21 cellular contexts compared by ENCODE assay signal in genomic region chr16:86344586-86344871, GRCh38.
DNase-seq lines count a peak whose midpoint lies in the region; ATAC-seq and TF ChIP-seq lines count a peak whose summit lies in the region.
"Had no signal": no experiment of that assay in that cellular context is flagged by ENCODE, and none has a peak within 500 bp of the region (broad histone marks: within the 10 kb centered on the region; RNA-seq: fewer than 3 reads in every experiment).

No MANE protein-coding gene starts in this region.

- TF ChIP-seq CTCF in left lung (IDR thresholded peaks at IDR 0.05) (no peak), A673 (conservative IDR thresholded peaks at IDR 0.05; ENCODE audit: low read depth, low read length) (no peak)

- intact Hi-C loops in left lung (cut with DNase I) (loop anchor here in 1 of 2 donors (5.0 kb wide), 1 partner anchor 173 kb away; no protein-coding TSS in a partner anchor), A673 (cut with micrococcal nuclease; ENCODE audit: unreplicated experiment) (no loop called here)

- H3K4me1 ChIP-seq in left lung (peaks cover 3 to 13% of the 10 kb centered on the region in 2 donors), rectal smooth muscle tissue (ENCODE audit: control insufficient read depth, insufficient read depth, low read length) (peaks cover 20% of the 10 kb centered on the region), A673 (ENCODE audit: insufficient read depth, low read length, poor library complexity, severe bottlenecking) (no peaks in the 10 kb centered on the region)
- H3K4me1 ChIP-seq: pancreas had no signal

- H3K4me3 ChIP-seq in left lung: no peak overlapping the region
- H3K4me3 ChIP-seq in rectal smooth muscle tissue (ENCODE audit: low read length): no peak overlapping the region
- no peak overlapping the region for H3K4me3 ChIP-seq in A673 (ENCODE audit: low read depth, low read length, poor library complexity, severe bottlenecking)
- H3K4me3 ChIP-seq: MG63, pancreas, thyroid gland had no signal

- H3K36me3 ChIP-seq in left lung (no peaks in the 10 kb centered on the region), rectal smooth muscle tissue (ENCODE audit: control insufficient read depth, insufficient read depth, low read length) (no peaks in the 10 kb centered on the region), A673 (ENCODE audit: insufficient read depth, low read length, poor library complexity, severe bottlenecking) (no peaks in the 10 kb centered on the region)
- H3K36me3 ChIP-seq: MG63, pancreas, thyroid gland had no signal

- DNase-seq in left lung (peak in 1 of 2 donors; percentile 17), A673 (ENCODE audit: low spot score) (no peak)
- DNase-seq in stimulated activated naive CD4-positive, alpha-beta T cell (lab: John Stamatoyannopoulos, UW): no peak
- no peak for DNase-seq in stimulated activated naive CD8-positive, alpha-beta T cell treated with anti-CD3 and anti-CD28 coated beads, Interleukin-15, Interleukin-2, amounts not matched to agents 100 U/mL and 50 U/mL, for 24 hours
- DNase-seq: activated CD4-positive, alpha-beta T cell treated with anti-CD3 and anti-CD28 coated beads, Interleukin-2, amount 50 U/mL, for 48 hours; activated naive CD8-positive, alpha-beta T cell treated with anti-CD3 and anti-CD28 coated beads, Interleukin-2, amount 50 U/mL, for 24 hours; activated T-cell treated with anti-CD3 and anti-CD28 coated beads, Interleukin-2, amount 50 U/mL, for 72 hours; GDM1; kidney glomerular epithelial cell; MG63; NCI-H2029; NCI-H524; pancreas; Right ventricle myocardium superior; small intestine; thyroid gland had no signal

- H3K27ac ChIP-seq in cingulate gyrus (ENCODE audit: low read depth, low read length) (peak overlapping the region; percentile 54), left lung (peak overlapping the region; percentile 34 to 68), rectal smooth muscle tissue (ENCODE audit: low read depth, low read length) (peak overlapping the region; percentile 92), A673 (ENCODE audit: low read depth, low read length, poor library complexity, severe bottlenecking) (no peak overlapping the region)
- H3K27ac ChIP-seq: KMS-11, pancreas had no signal

- peaks cover 0 to 80% of the 10 kb centered on the region in 2 donors for H3K27me3 ChIP-seq in left lung
- H3K27me3 ChIP-seq in rectal smooth muscle tissue (ENCODE audit: control insufficient read depth, insufficient read depth, low read length): no peaks in the 10 kb centered on the region
- H3K27me3 ChIP-seq in A673 (replicated peaks; ENCODE audit: insufficient read depth, low read depth, low read length, poor library complexity): peaks cover 73% of the 10 kb centered on the region
- H3K27me3 ChIP-seq: MG63, thyroid gland had no signal

- no peak overlapping the region for H3K9ac ChIP-seq in rectal smooth muscle tissue (ENCODE audit: low read length)
- H3K9ac ChIP-seq: KMS-11 had no signal

- ATAC-seq in left lung (no peak), GM21360 (IDR thresholded peaks at IDR 0.05; ENCODE audit: unreplicated experiment) (no peak)
- no peak for ATAC-seq in stimulated activated naive CD8-positive, alpha-beta T cell treated with anti-CD3 and anti-CD28 coated beads, Interleukin-15, Interleukin-2, amounts not matched to agents 100 U/mL and 50 U/mL, for 24 hours
- ATAC-seq: activated CD4-positive, CD25-positive, alpha-beta regulatory T cell treated with anti-CD3 and anti-CD28 coated beads, Interleukin-2, amount 50 U/mL, for 24 hours; activated naive CD8-positive, alpha-beta T cell treated with anti-CD3 and anti-CD28 coated beads, Interleukin-2, amount 50 U/mL, for 24 hours; activated T-cell treated with anti-CD3 and anti-CD28 coated beads, Interleukin-2, amount 50 U/mL, for 72 hours; pancreas had no signal

- H3K9me3 ChIP-seq in left lung (no peaks in the 10 kb centered on the region), A673 (ENCODE audit: low read depth, low read length, poor library complexity, severe bottlenecking) (no peaks in the 10 kb centered on the region)
- H3K9me3 ChIP-seq: MG63, pancreas, thyroid gland had no signal

- CTCF ChIA-PET in A673 (lab: Charles Lee): no interaction called here

- POLR2A ChIA-PET in A673 (lab: Charles Lee; ENCODE audit: low non-redundant PET): no interaction called here

- no TSS peak for BruUV-seq in A673 (replicated peaks; lab: Mats Ljungman, UMichigan)
